ENCODE assay signal across 17 cellular contexts in the genomic region with DNA sequence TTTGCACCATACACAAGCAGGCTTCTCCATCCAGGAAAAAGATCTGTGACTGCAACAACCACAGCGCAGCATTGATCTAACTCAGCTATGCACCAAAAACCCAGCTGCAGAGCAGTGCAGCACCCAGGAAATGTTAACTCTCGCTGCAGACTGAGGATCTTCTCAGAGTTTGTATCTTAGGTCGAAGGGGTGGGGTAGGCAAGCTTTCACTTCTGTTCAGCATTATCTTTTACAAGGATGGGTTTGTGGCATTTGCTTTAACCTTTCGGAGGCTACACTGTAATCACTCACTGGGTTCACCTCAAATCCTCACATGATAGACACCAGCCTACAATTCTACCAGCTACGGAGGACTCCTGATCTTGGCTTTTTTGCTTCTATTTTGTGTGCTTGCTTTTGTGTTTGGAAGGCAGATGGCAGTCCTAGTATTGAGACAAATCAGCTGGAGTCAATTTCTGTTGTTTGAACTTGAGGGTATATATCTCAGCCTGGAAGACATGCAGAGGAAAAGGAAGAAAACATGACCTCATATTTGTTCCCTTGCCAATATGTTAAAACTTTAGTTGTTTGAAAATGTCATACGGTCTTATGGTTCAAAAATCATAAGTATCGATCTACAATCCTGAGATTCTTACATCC. TPM values are rescaled to one million over a fixed set of nuclear protein-coding genes. Genes with fewer than 3 reads are reported as not detected.
DNase-seq lines count a peak whose midpoint lies in the region; ATAC-seq and TF ChIP-seq lines count a peak whose summit lies in the region.
"Had no signal": no experiment of that assay in that cellular context is flagged by ENCODE, and none has a peak within 500 bp of the region (broad histone marks: within the 10 kb centered on the region; RNA-seq: fewer than 3 reads in every experiment).

No MANE protein-coding gene starts in this region.

- peaks cover 82% of the 10 kb centered on the region for H3K79me2 ChIP-seq in Karpas-422 (ENCODE audit: low read length)

- H3K4me3 ChIP-seq in GM12865 (ENCODE audit: low read depth, low read length) (no peak overlapping the region), Karpas-422 (ENCODE audit: low read length) (no peak overlapping the region), fibroblast of villous mesenchyme (ENCODE audit: low read depth, low read length) (no peak overlapping the region)
- H3K4me3 ChIP-seq: sigmoid colon had no signal

- H3K9me3 ChIP-seq in Karpas-422 (ENCODE audit: low read length), result no peaks in the 10 kb centered on the region
- H3K9me3 ChIP-seq: sigmoid colon had no signal

- peaks cover 12% of the 10 kb centered on the region; the same call in 1 of the 2 replicates for H3K36me3 ChIP-seq in Karpas-422 (ENCODE audit: insufficient read depth, low read length)
- H3K36me3 ChIP-seq: sigmoid colon had no signal

- H3K9me2 ChIP-seq in Karpas-422 (replicated peaks; ENCODE audit: insufficient read depth, low read length), result no peaks in the 10 kb centered on the region

- DNase-seq in GM12865 (ENCODE audit: low read depth) (peak; percentile 53), Karpas-422 (peak; percentile 46), fibroblast of villous mesenchyme (ENCODE audit: low read depth) (peak; percentile 38), NCI-H146 treated with DMSO at 0.1 percent for 48 hours (lab: John Stamatoyannopoulos, UW; ENCODE audit: unreplicated experiment) (no peak), left lobe of liver (ENCODE audit: low spot score) (no peak), Ammon's horn (ENCODE audit: low spot score) (no peak)
- DNase-seq: activated naive CD4-positive, alpha-beta T cell treated with anti-CD3 and anti-CD28 coated beads, Interleukin-2, amount 10 ng/mL, durations not matched to agents 7 days and 5 days; CD4-positive, alpha-beta T cell; central memory CD4-positive, alpha-beta T cell; mammary epithelial cell; NCI-H1694 treated with DMSO at 0.1 percent for 48 hours; NCI-H82; Right ventricle myocardium superior; sigmoid colon had no signal

- TF ChIP-seq CTCF in GM12865 (IDR thresholded peaks at IDR 0.05; ENCODE audit: insufficient read depth, low read depth, low read length, missing control alignments) (no peak), fibroblast of villous mesenchyme (IDR thresholded peaks at IDR 0.05; ENCODE audit: insufficient read depth, low read depth, low read length) (no peak)

- no peaks in the 10 kb centered on the region for H4K20me1 ChIP-seq in Karpas-422 (ENCODE audit: insufficient read depth, low read depth, low read length)

- peak overlapping the region; percentile 60 for H3K4me2 ChIP-seq in Karpas-422 (ENCODE audit: low read depth, low read length, poor library complexity, severe bottlenecking)

- H2AFZ ChIP-seq in Karpas-422 (ENCODE audit: low read length), result no peak overlapping the region

- H3K4me1 ChIP-seq in Karpas-422 (ENCODE audit: low read length), result peaks cover 89% of the 10 kb centered on the region
- H3K4me1 ChIP-seq: sigmoid colon had no signal

- H3K9ac ChIP-seq in Karpas-422 (ENCODE audit: low read length), result 0 out of 2 replicates have a peak overlapping the region, but pooled peaks have one; percentile 16

- no peaks in the 10 kb centered on the region for H3K27me3 ChIP-seq in Karpas-422 (ENCODE audit: low read length)
- H3K27me3 ChIP-seq: sigmoid colon had no signal

- H3K27ac ChIP-seq in Karpas-422 (ENCODE audit: low read length), result peak overlapping the region; percentile 96
- H3K27ac ChIP-seq: epithelial cell of prostate had no signal

- ATAC-seq in GM21381 (IDR thresholded peaks at IDR 0.05; ENCODE audit: unreplicated experiment) (peak; percentile 42), left lobe of liver (no peak), HG03342 (IDR thresholded peaks at IDR 0.05; ENCODE audit: unreplicated experiment) (no peak)

RNA-seq across cellular contexts. Expression of a gene that starts 25.2 kb away (rescaled TPM):
- total RNA-seq in Karpas-422 (2014; rRNA removed; shearing (Covaris generic); ENCODE audit: low replicate concordance), result 46.6 and 87.3 TPM in 2 replicates
- 10.8 and 11.6 TPM in 2 replicates for total RNA-seq in fibroblast of villous mesenchyme
- 2.3 TPM for total RNA-seq in left lobe of liver

Comparison
In these comparisons a context has a peak if more than half of its experiments do, and no peak if none do; other contexts are left out.
1. DNase-seq: peak in GM12865 (single experiment), Karpas-422 (single experiment) and fibroblast of villous mesenchyme (single experiment); none in NCI-H146 treated with DMSO at 0.1 percent for 48 hours (single experiment), left lobe of liver (single experiment) and Ammon's horn (single experiment).